ENCODE assay signal across 1 cellular context in the genomic region with DNA sequence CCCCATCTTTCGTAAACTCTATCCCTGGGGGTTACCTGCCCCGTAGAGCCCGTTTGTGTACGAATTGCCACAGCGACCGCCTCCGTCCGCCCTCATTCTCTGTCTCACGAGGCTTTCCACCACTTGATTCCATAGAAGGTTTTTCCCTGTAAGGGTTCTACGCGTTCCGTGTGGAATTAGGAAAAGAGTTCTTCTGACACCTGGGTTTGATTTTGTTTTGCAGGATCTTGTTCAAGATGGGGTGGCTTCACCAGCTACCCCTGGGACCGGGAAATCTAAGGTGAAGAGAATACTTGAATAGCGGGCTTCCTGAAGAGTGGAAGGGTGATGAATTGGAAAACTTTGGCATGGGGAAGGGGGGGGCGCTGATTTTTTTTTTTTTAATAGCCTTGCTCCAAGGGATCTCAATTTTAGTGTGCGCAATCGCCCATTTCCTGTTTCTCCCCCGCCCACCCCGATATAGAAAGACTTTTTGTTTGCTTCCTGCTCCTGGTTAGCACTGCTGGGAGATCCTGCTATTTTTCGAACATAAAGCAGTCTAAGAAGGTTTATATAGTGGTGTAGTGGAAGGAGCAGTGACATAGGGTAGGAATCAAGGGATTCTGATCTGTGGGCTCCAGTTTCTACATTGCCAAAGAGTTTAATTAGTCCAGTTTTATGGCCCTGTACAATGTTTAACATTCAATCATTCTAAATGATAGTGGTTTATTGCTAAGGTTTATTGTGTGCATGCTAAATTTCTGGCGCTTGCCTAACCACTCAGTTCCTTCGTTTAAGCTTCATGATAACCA.
TF ChIP-seq lines count a peak whose summit lies in the region.

No MANE protein-coding gene starts in this region.

TF ChIP-seq in GM12878, 131 proteins besides CTCF, POLR2A, EP300 and RAD21 (continued from another document):
- TF ChIP-seq YY1 (IDR thresholded peaks at IDR 0.05; ENCODE audit: low read depth, low read length) (no peak), MLLT1 (IDR thresholded peaks at IDR 0.05) (peak; percentile 61; the same call in 1 of the 2 replicates), KAT2A (conservative IDR thresholded peaks at IDR 0.05; ENCODE audit: control insufficient read depth, low read depth, low read length) (no peak), SPI1 (IDR thresholded peaks at IDR 0.05; ENCODE audit: borderline replicate concordance, insufficient read depth, low read depth, low read length) (0 out of 2 replicates have a peak, but pooled peaks have one; percentile 20), ASH2L (IDR thresholded peaks at IDR 0.05; ENCODE audit: borderline replicate concordance, low read depth) (no peak), ATF7 (IDR thresholded peaks at IDR 0.05; ENCODE audit: low read depth) (no peak), MEF2A (IDR thresholded peaks at IDR 0.05; ENCODE audit: insufficient read depth, low read depth, low read length) (no peak), NR2C2 (IDR thresholded peaks at IDR 0.05; ENCODE audit: borderline replicate concordance, control insufficient read depth, insufficient read length, low read depth) (no peak), ZNF384 (IDR thresholded peaks at IDR 0.05; ENCODE audit: borderline replicate concordance, low read depth, low read length) (peak; percentile 18; the same call in 1 of the 2 replicates), SMAD1 (IDR thresholded peaks at IDR 0.05; ENCODE audit: low read depth, partially characterized antibody) (peak; percentile 43), MYC (IDR thresholded peaks at IDR 0.05; ENCODE audit: insufficient read depth, insufficient read length, insufficient replicate concordance, low read length, severe bottlenecking) (no peak)
- TF ChIP-seq, protein P1, sequence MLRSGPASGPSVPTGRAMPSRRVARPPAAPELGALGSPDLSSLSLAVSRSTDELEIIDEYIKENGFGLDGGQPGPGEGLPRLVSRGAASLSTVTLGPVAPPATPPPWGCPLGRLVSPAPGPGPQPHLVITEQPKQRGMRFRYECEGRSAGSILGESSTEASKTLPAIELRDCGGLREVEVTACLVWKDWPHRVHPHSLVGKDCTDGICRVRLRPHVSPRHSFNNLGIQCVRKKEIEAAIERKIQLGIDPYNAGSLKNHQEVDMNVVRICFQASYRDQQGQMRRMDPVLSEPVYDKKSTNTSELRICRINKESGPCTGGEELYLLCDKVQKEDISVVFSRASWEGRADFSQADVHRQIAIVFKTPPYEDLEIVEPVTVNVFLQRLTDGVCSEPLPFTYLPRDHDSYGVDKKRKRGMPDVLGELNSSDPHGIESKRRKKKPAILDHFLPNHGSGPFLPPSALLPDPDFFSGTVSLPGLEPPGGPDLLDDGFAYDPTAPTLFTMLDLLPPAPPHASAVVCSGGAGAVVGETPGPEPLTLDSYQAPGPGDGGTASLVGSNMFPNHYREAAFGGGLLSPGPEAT (IDR thresholded peaks at IDR 0.05; ENCODE audit: low read depth): peak; percentile 34; the same call in 1 of the 2 replicates
- TF ChIP-seq, protein P2, sequence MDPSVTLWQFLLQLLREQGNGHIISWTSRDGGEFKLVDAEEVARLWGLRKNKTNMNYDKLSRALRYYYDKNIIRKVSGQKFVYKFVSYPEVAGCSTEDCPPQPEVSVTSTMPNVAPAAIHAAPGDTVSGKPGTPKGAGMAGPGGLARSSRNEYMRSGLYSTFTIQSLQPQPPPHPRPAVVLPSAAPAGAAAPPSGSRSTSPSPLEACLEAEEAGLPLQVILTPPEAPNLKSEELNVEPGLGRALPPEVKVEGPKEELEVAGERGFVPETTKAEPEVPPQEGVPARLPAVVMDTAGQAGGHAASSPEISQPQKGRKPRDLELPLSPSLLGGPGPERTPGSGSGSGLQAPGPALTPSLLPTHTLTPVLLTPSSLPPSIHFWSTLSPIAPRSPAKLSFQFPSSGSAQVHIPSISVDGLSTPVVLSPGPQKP (IDR thresholded peaks at IDR 0.05; ENCODE audit: low read depth, low read length): no peak
